ENCODE assay signal across 8 cellular contexts in genomic region chr1:208242829-208243521, GRCh38. TPM values are rescaled to one million over a fixed set of nuclear protein-coding genes. Genes with fewer than 3 reads are reported as not detected.
DNase-seq lines count a peak whose midpoint lies in the region; ATAC-seq and TF ChIP-seq lines count a peak whose summit lies in the region.

No MANE protein-coding gene starts in this region.

- TF ChIP-seq CTCF in nephron progenitor cell (IDR thresholded peaks at IDR 0.05) = no peak

- no peak for DNase-seq in activated CD8-positive, alpha-beta memory T cell treated with anti-CD3 and anti-CD28 coated beads, Interleukin-2, amount 10 ng/mL, durations not matched to agents 7 days and 5 days
- DNase-seq in activated CD8-positive, alpha-beta memory T cell treated with anti-CD3 and anti-CD28 coated beads, Interleukin-2, amount 50 U/mL, for 48 hours = no peak
- peak in 5 of 34 experiments; percentile 4 to 14 (median 9) for DNase-seq in T-cell
- DNase-seq in fibroblast of gingiva (ENCODE audit: low read depth) = peak; percentile 18
- peak; percentile 45 for DNase-seq in nephron progenitor cell
- DNase-seq in NK-92 treated with Interleukin-12 subunit alpha and Interleukin-12 subunit beta, amount 100 ng/mL, for 24 hours (lab: John Stamatoyannopoulos, UW) = no peak

- ATAC-seq in activated CD8-positive, alpha-beta memory T cell treated with anti-CD3 and anti-CD28 coated beads, Interleukin-2, amount 10 ng/mL, durations not matched to agents 7 days and 5 days = peak; percentile 13
- ATAC-seq in T-cell (replicated peaks in 1 of 4) (peak; percentile 4 to 15 (median 14)), HG03039 (IDR thresholded peaks at IDR 0.05; ENCODE audit: unreplicated experiment) (no peak), HG02798 (IDR thresholded peaks at IDR 0.05; ENCODE audit: poor library complexity, unreplicated experiment) (no peak)

- H3K27me3 Mint-ChIP-seq in activated CD8-positive, alpha-beta memory T cell treated with anti-CD3 and anti-CD28 coated beads, Interleukin-2, amount 10 ng/mL, durations not matched to agents 7 days and 5 days = peaks cover 71% of the 10 kb centered on the region
- H3K27me3 Mint-ChIP-seq in T-cell (peaks cover 15 to 24% of the 10 kb centered on the region in 2 donors), nephron progenitor cell (ENCODE audit: low read depth, poor library complexity) (peaks cover 23% of the 10 kb centered on the region)

- H3K4me1 Mint-ChIP-seq in activated CD8-positive, alpha-beta memory T cell treated with anti-CD3 and anti-CD28 coated beads, Interleukin-2, amount 10 ng/mL, durations not matched to agents 7 days and 5 days = peaks cover 12% of the 10 kb centered on the region
- peaks cover 8 to 12% (median 8%) of the 10 kb centered on the region in 3 donors for H3K4me1 Mint-ChIP-seq in T-cell
- H3K4me1 Mint-ChIP-seq in nephron progenitor cell = peaks cover 60% of the 10 kb centered on the region

- CTCF ChIA-PET in activated CD8-positive, alpha-beta memory T cell treated with anti-CD3 and anti-CD28 coated beads, Interleukin-2, amount 10 ng/mL, durations not matched to agents 7 days and 5 days (lab: Charles Lee) = interaction anchor here (1.2 to 1.6 kb wide), 4 partner anchors 11 to 359 kb away, joined by 3 to 4 read pairs (median 4); no protein-coding TSS in a partner anchor
- CTCF ChIA-PET in T-cell (lab: Charles Lee) = interaction anchor here in 1 of 2 donors (5.9 kb wide), 1 partner anchor 220 kb away, joined by 81 read pairs; no protein-coding TSS in a partner anchor

- H3K36me3 Mint-ChIP-seq in activated CD8-positive, alpha-beta memory T cell treated with anti-CD3 and anti-CD28 coated beads, Interleukin-2, amount 10 ng/mL, durations not matched to agents 7 days and 5 days = no peaks in the 10 kb centered on the region
- H3K36me3 Mint-ChIP-seq in T-cell = no peaks in the 10 kb centered on the region
- H3K36me3 Mint-ChIP-seq in nephron progenitor cell (ENCODE audit: low read depth) = no peaks in the 10 kb centered on the region

- POLR2A ChIA-PET in T-cell (lab: Charles Lee) = no interaction called here

- peak overlapping the region; percentile 38 for H3K4me3 Mint-ChIP-seq in activated CD8-positive, alpha-beta memory T cell treated with anti-CD3 and anti-CD28 coated beads, Interleukin-2, amount 10 ng/mL, durations not matched to agents 7 days and 5 days
- H3K4me3 Mint-ChIP-seq in T-cell = peak overlapping the region; percentile 72 to 77 (median 75)
- peak overlapping the region; percentile 92 for H3K4me3 Mint-ChIP-seq in nephron progenitor cell

- no peaks in the 10 kb centered on the region for H3K9me3 Mint-ChIP-seq in activated CD8-positive, alpha-beta memory T cell treated with anti-CD3 and anti-CD28 coated beads, Interleukin-2, amount 10 ng/mL, durations not matched to agents 7 days and 5 days (ENCODE audit: low read depth)
- no peaks in the 10 kb centered on the region for H3K9me3 Mint-ChIP-seq in T-cell
- no peaks in the 10 kb centered on the region for H3K9me3 Mint-ChIP-seq in nephron progenitor cell

- H3K27ac Mint-ChIP-seq in activated CD8-positive, alpha-beta memory T cell treated with anti-CD3 and anti-CD28 coated beads, Interleukin-2, amount 10 ng/mL, durations not matched to agents 7 days and 5 days = no peak overlapping the region
- H3K27ac Mint-ChIP-seq in T-cell (no peak overlapping the region), nephron progenitor cell (no peak overlapping the region)

RNA-seq across cellular contexts. Expression of gene PLXNA2, which starts 1.2 kb away (rescaled TPM):
- total RNA-seq in activated CD8-positive, alpha-beta memory T cell treated with anti-CD3 and anti-CD28 coated beads, Interleukin-2, amount 10 ng/mL, durations not matched to agents 7 days and 5 days = under 1 TPM; 0.15 to 0.26 TPM
- 1 to 10 TPM; 1.3 to 2.6 (median 2.2) TPM for total RNA-seq in T-cell

Comparison
In these comparisons a context has a peak if more than half of its experiments do, and no peak if none do; other contexts are left out.
1. ATAC-seq: peak in activated CD8-positive, alpha-beta memory T cell treated with anti-CD3 and anti-CD28 coated beads, Interleukin-2, amount 10 ng/mL, durations not matched to agents 7 days and 5 days (single experiment) and T-cell (4 of 4); none in HG03039 (single experiment) and HG02798 (single experiment).
2. DNase-seq: peak in fibroblast of gingiva (single experiment) and nephron progenitor cell (single experiment); none in activated CD8-positive, alpha-beta memory T cell treated with anti-CD3 and anti-CD28 coated beads, Interleukin-2, amount 10 ng/mL, durations not matched to agents 7 days and 5 days (single experiment), activated CD8-positive, alpha-beta memory T cell treated with anti-CD3 and anti-CD28 coated beads, Interleukin-2, amount 50 U/mL, for 48 hours (single experiment) and NK-92 treated with Interleukin-12 subunit alpha and Interleukin-12 subunit beta, amount 100 ng/mL, for 24 hours (single experiment).
3. H3K4me3 Mint-ChIP-seq: peak in every context shown above with its lines; median percentile 92 in nephron progenitor cell; 75 in T-cell; 38 in activated CD8-positive, alpha-beta memory T cell treated with anti-CD3 and anti-CD28 coated beads, Interleukin-2, amount 10 ng/mL, durations not matched to agents 7 days and 5 days.